ENCODE assay signal across 9 cellular contexts in the genomic region with DNA sequence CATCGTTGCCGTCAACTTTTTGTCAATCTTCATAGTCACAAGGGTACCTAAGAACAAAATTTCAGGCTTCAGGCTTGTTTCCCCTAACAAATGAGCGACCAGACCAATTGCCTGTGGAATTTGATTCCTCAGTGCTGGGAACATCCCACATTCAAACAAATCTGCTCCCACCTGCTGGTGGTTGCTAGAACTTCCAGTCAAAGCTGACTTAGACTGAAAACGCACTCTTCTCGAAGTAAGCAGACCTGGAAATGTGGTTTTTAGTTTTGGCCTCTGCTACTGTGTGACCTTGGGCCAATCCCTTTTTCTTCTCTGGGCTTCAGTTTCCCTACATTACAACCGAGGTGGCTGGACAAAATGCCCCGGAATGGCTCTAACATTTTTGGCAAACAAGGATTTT. TPM values are rescaled to one million over a fixed set of nuclear protein-coding genes. Genes with fewer than 3 reads are reported as not detected.
DNase-seq lines count a peak whose midpoint lies in the region; ATAC-seq and TF ChIP-seq lines count a peak whose summit lies in the region.
"Had no signal": no experiment of that assay in that cellular context is flagged by ENCODE, and none has a peak within 500 bp of the region (broad histone marks: within the 10 kb centered on the region; RNA-seq: fewer than 3 reads in every experiment).

No MANE protein-coding gene starts in this region.

- peaks cover 3% of the 10 kb centered on the region for H3K4me1 ChIP-seq in HAP-1

- H3K36me3 Mint-ChIP-seq in neural crest cell (ENCODE audit: low read depth), result no peaks in the 10 kb centered on the region
- no peaks in the 10 kb centered on the region for H3K36me3 Mint-ChIP-seq in natural killer cell treated with Interleukin-12 subunit alpha and Interleukin-12 subunit beta and Interleukin-15 and Interleukin-18, amount 100 ng/mL, for 72 hours
- H3K36me3 Mint-ChIP-seq: naive B cell had no signal

- H3K4me3 ChIP-seq in HAP-1, result no peak overlapping the region

- H3K9me3 ChIP-seq in HAP-1, result no peaks in the 10 kb centered on the region

- no peaks in the 10 kb centered on the region for H3K4me1 Mint-ChIP-seq in neural crest cell
- H3K4me1 Mint-ChIP-seq in natural killer cell treated with Interleukin-12 subunit alpha and Interleukin-12 subunit beta and Interleukin-15 and Interleukin-18, amount 100 ng/mL, for 72 hours (ENCODE audit: low read depth in 2 of 2), result no peaks in the 10 kb centered on the region
- H3K4me1 Mint-ChIP-seq: naive B cell had no signal

- peak; percentile 23 for DNase-seq in DMS79 (lab: John Stamatoyannopoulos, UW)
- DNase-seq in HAP-1 (ENCODE audit: low spot score in 2 of 2), result peak; percentile 49 to 61
- peak; percentile 6 for DNase-seq in NCI-H774 (lab: John Stamatoyannopoulos, UW)
- peak; percentile 42 to 62 for DNase-seq in dermis microvascular lymphatic vessel endothelial cell (ENCODE audit: low read depth in 2 of 2)
- peak; percentile 35 for DNase-seq in neural crest cell (ENCODE audit: low read depth, low spot score)
- DNase-seq in natural killer cell treated with Interleukin-12 subunit alpha and Interleukin-12 subunit beta and Interleukin-15 and Interleukin-18, amount 100 ng/mL, for 72 hours (ENCODE audit: low spot score), result no peak
- DNase-seq in GF-D8 (lab: John Stamatoyannopoulos, UW), result no peak
- DNase-seq: naive B cell had no signal

- peak; percentile 69 for TF ChIP-seq CTCF in neural crest cell (conservative IDR thresholded peaks at IDR 0.05)

- no peaks in the 10 kb centered on the region for H3K36me3 ChIP-seq in HAP-1 (replicated peaks)

- no peak overlapping the region for H3K4me3 Mint-ChIP-seq in neural crest cell
- no peak overlapping the region for H3K4me3 Mint-ChIP-seq in natural killer cell treated with Interleukin-12 subunit alpha and Interleukin-12 subunit beta and Interleukin-15 and Interleukin-18, amount 100 ng/mL, for 72 hours
- H3K4me3 Mint-ChIP-seq: naive B cell had no signal

- H3K9me3 Mint-ChIP-seq in neural crest cell, result no peaks in the 10 kb centered on the region
- no peaks in the 10 kb centered on the region for H3K9me3 Mint-ChIP-seq in natural killer cell treated with Interleukin-12 subunit alpha and Interleukin-12 subunit beta and Interleukin-15 and Interleukin-18, amount 100 ng/mL, for 72 hours

- H3K27me3 Mint-ChIP-seq in neural crest cell (ENCODE audit: low read depth), result peaks cover 68% of the 10 kb centered on the region
- peaks cover 21 to 26% of the 10 kb centered on the region in 2 donors for H3K27me3 Mint-ChIP-seq in natural killer cell treated with Interleukin-12 subunit alpha and Interleukin-12 subunit beta and Interleukin-15 and Interleukin-18, amount 100 ng/mL, for 72 hours

- peaks cover 3% of the 10 kb centered on the region for H3K27me3 ChIP-seq in HAP-1 (ENCODE audit: low read depth)

- no peak overlapping the region for H3K27ac Mint-ChIP-seq in neural crest cell (ENCODE audit: unreplicated experiment)
- H3K27ac Mint-ChIP-seq in natural killer cell treated with Interleukin-12 subunit alpha and Interleukin-12 subunit beta and Interleukin-15 and Interleukin-18, amount 100 ng/mL, for 72 hours, result no peak overlapping the region
- H3K27ac Mint-ChIP-seq: naive B cell had no signal

- in situ Hi-C loops in HAP-1 (cut with MboI; ENCODE audit: low sequenced_read_pairs), result loop anchor here (10.0 kb wide), 1 partner anchor 881 kb away; no protein-coding TSS in a partner anchor

- ATAC-seq in natural killer cell treated with Interleukin-12 subunit alpha and Interleukin-12 subunit beta and Interleukin-15 and Interleukin-18, amount 100 ng/mL, for 72 hours, result no peak
- no peak for ATAC-seq in HG03095 (IDR thresholded peaks at IDR 0.05; ENCODE audit: unreplicated experiment)

RNA-seq across cellular contexts. Expression of gene GABRQ, which starts 1.8 kb away (rescaled TPM):
- total RNA-seq in dermis microvascular lymphatic vessel endothelial cell (not detected in 2 replicates), neural crest cell (0.84 and 0.91 TPM in 2 replicates)
- not detected for total RNA-seq in natural killer cell treated with Interleukin-12 subunit alpha and Interleukin-12 subunit beta and Interleukin-15 and Interleukin-18, amount 100 ng/mL, for 72 hours

Comparison
In these comparisons a context has a peak if more than half of its experiments do, and no peak if none do; other contexts are left out.
1. DNase-seq: peak in DMS79 (single experiment), HAP-1 (2 of 2), NCI-H774 (single experiment), dermis microvascular lymphatic vessel endothelial cell (2 of 2) and neural crest cell (single experiment); none in natural killer cell treated with Interleukin-12 subunit alpha and Interleukin-12 subunit beta and Interleukin-15 and Interleukin-18, amount 100 ng/mL, for 72 hours (single experiment) and GF-D8 (single experiment).